In the genomic region with DNA sequence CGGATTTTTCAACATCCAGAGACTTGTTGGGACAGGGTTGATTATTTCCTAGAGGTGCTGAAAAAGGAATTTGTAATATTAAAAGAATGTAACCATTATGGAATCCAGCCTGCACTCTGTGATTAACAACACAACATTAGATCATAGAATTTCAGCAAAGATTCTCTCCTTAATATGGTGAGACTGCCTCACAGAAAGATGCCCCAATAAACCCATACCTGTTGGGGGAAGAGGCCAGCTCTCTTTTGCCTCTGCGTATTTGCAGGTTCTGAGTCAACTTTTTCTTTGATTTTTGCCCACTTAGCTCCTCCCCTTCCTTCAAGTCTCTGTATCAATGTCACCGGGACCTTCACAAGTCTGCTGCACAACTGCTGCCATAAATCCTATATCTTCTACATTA, we compare ENCODE assay signal across 1 cellular context.
TF ChIP-seq lines count a peak whose summit lies in the region.

No MANE protein-coding gene starts in this region.

TF ChIP-seq in H1, 55 proteins besides CTCF, POLR2A, EP300 and RAD21:
- TF ChIP-seq KDM4A (IDR thresholded peaks at IDR 0.05; ENCODE audit: low read depth, low read length, severe bottlenecking) (no peak), BRCA1 (IDR thresholded peaks at IDR 0.05; ENCODE audit: low read depth, low read length) (no peak), GABPA (IDR thresholded peaks at IDR 0.05; ENCODE audit: borderline replicate concordance, insufficient read depth, low read length) (no peak), MAFK (IDR thresholded peaks at IDR 0.05; ENCODE audit: low read depth, low read length) (no peak), FOSL1 (IDR thresholded peaks at IDR 0.05; ENCODE audit: insufficient read depth, low read depth, low read length) (no peak), CHD1 (IDR thresholded peaks at IDR 0.05; ENCODE audit: low read depth, low read length) (no peak), TAF1 (IDR thresholded peaks at IDR 0.05; ENCODE audit: low read depth, low read length) (no peak), HDAC2 (IDR thresholded peaks at IDR 0.05; ENCODE audit: borderline replicate concordance in 1 of 2, low read depth in 2 of 2, low read length in 2 of 2) (no peak), SIN3A (conservative IDR thresholded peaks at IDR 0.05 in 1 of 2, IDR thresholded peaks at IDR 0.05 in 1 of 2; ENCODE audit: low read depth in 1 of 2, low read length in 2 of 2) (no peak), JUN (IDR thresholded peaks at IDR 0.05; ENCODE audit: low read depth, low read length) (no peak)
